In the genomic region with DNA sequence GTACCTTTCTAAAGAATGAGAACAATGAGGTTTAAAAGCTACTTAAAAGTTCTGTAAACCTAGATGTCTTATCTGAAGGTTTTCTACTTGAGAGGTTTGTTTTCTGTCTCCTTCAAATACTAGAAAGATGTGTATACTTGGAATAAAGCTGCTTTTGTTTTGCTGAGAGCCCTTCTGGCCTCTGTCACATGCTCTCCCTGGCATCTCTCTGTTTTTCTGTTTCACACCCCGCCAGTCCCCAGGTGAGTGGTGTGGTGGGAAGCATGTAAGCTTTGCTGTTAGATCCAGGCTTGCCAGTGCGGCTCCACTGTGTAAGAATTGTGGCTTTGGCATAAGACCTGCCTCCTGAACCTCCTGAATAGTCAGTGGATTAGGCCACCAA, we compare ENCODE assay signal across 11 cellular contexts. TPM values are rescaled to one million over a fixed set of nuclear protein-coding genes. Genes with fewer than 3 reads are reported as not detected.
DNase-seq lines count a peak whose midpoint lies in the region; ATAC-seq, FAIRE-seq and TF ChIP-seq lines count a peak whose summit lies in the region.
"Had no signal": no experiment of that assay in that cellular context is flagged by ENCODE, and none has a peak within 500 bp of the region (broad histone marks: within the 10 kb centered on the region; RNA-seq: fewer than 3 reads in every experiment).

No MANE protein-coding gene starts in this region.

- H3K4me1 Mint-ChIP-seq in H9 (peaks cover 32 to 34% of the 10 kb centered on the region in 2 experiments), mesothelial cell of epicardium (peaks cover 9% of the 10 kb centered on the region)
- peaks cover 5 to 24% (median 11%) of the 10 kb centered on the region in 3 donors for H3K4me1 Mint-ChIP-seq in CD8-positive, alpha-beta memory T cell

- H3K56ac ChIP-seq in H9 (ENCODE audit: insufficient read length, low read depth, low read length): no peak overlapping the region

- H3K9ac ChIP-seq in H9 (ENCODE audit: extremely low read depth, insufficient read length, low read length) (no peak overlapping the region), MM.1S (ENCODE audit: low read length) (no peak overlapping the region), colonic mucosa (ENCODE audit: low read depth in 2 of 2, low read length in 2 of 2) (no peak overlapping the region)

- no peak overlapping the region for H4K5ac ChIP-seq in H9 (ENCODE audit: insufficient read length, low read depth, low read length)

- no peak overlapping the region for H3K4me3 Mint-ChIP-seq in H9
- no peak overlapping the region for H3K4me3 Mint-ChIP-seq in mesothelial cell of epicardium
- H3K4me3 Mint-ChIP-seq in CD8-positive, alpha-beta memory T cell: no peak overlapping the region

- H4K20me1 ChIP-seq in H9 (ENCODE audit: control insufficient read depth, insufficient read depth, insufficient read length) (no peaks in the 10 kb centered on the region), MM.1S (ENCODE audit: insufficient read depth, low read length) (no peaks in the 10 kb centered on the region)

- H3K27ac Mint-ChIP-seq in H9 (peak overlapping the region; percentile 6 to 45 (median 13); a peak in 1 of 7 replicates), mesothelial cell of epicardium (peak overlapping the region; percentile 31)
- H3K27ac Mint-ChIP-seq in CD8-positive, alpha-beta memory T cell: no peak overlapping the region

- ATAC-seq in GM19025 (IDR thresholded peaks at IDR 0.05; ENCODE audit: low read depth, unreplicated experiment): peak; percentile 41

- H3F3A ChIP-seq in MM.1S (ENCODE audit: insufficient read depth, low read length): no peaks in the 10 kb centered on the region

- H3K23me2 ChIP-seq in H9 (ENCODE audit: insufficient read length, low read depth, low read length, poor library complexity, severe bottlenecking): no peaks in the 10 kb centered on the region

- no peak overlapping the region for H4K91ac ChIP-seq in H9 (ENCODE audit: insufficient read length, low read depth, low read length)

- DNase-seq in H9 (no peak), MM.1S (peak; percentile 6), mesothelial cell of epicardium (ENCODE audit: low spot score in 2 of 2, unreplicated experiment in 2 of 2) (no peak), colonic mucosa (no peak), GM19238 (ENCODE audit: insufficient read length, low spot score) (no peak), GM12892 (ENCODE audit: insufficient read length) (no peak)
- DNase-seq in CD8-positive, alpha-beta memory T cell: no peak
- DNase-seq: NCI-H524 treated with DMSO at 0.1 percent for 48 hours; stimulated activated naive CD4-positive, alpha-beta T cell had no signal

- H3K9me3 Mint-ChIP-seq in H9 (no peaks in the 10 kb centered on the region), mesothelial cell of epicardium (peaks cover 6% of the 10 kb centered on the region)
- H3K9me3 Mint-ChIP-seq in CD8-positive, alpha-beta memory T cell: no peaks in the 10 kb centered on the region

- no peak overlapping the region for H3K18ac ChIP-seq in H9 (ENCODE audit: insufficient read length, low read depth, low read length)

- H3K27me3 ChIP-seq in H9 (ENCODE audit: insufficient read depth, low read length) (no peaks in the 10 kb centered on the region), MM.1S (replicated peaks; ENCODE audit: insufficient read depth, low read length) (no peaks in the 10 kb centered on the region), colonic mucosa (no peaks in the 10 kb centered on the region)
- H3K27me3 ChIP-seq in CD8-positive, alpha-beta memory T cell (ENCODE audit: insufficient read depth, low read length, poor library complexity, severe bottlenecking): no peaks in the 10 kb centered on the region

- H3K4me2 ChIP-seq in H9 (ENCODE audit: insufficient read depth, insufficient read length, low read length) (no peak overlapping the region), MM.1S (ENCODE audit: low read depth, low read length) (peak overlapping the region; percentile 24; the same call in 1 of the 2 replicates)

- H3K27me3 Mint-ChIP-seq in H9 (ENCODE audit: low read depth) (no peaks in the 10 kb centered on the region), mesothelial cell of epicardium (ENCODE audit: low read depth) (no peaks in the 10 kb centered on the region)
- no peaks in the 10 kb centered on the region for H3K27me3 Mint-ChIP-seq in CD8-positive, alpha-beta memory T cell

- H3K79me2 ChIP-seq in H9 (ENCODE audit: insufficient read depth, low read length) (no peaks in the 10 kb centered on the region), MM.1S (ENCODE audit: low read length) (no peaks in the 10 kb centered on the region)

- no peak overlapping the region for H2BK120ac ChIP-seq in H9 (ENCODE audit: low read depth, low read length, poor library complexity, severe bottlenecking)

- no peak for TF ChIP-seq POLR2A in GM12892 (IDR thresholded peaks at IDR 0.05; ENCODE audit: low read depth, low read length)

- H3K23ac ChIP-seq in H9 (ENCODE audit: insufficient read length, low read depth, low read length): no peak overlapping the region

- H3K4me1 ChIP-seq in H9 (ENCODE audit: insufficient read depth, low read length) (no peaks in the 10 kb centered on the region; the same call in 1 of the 2 replicates), MM.1S (ENCODE audit: low read length) (peaks cover 4% of the 10 kb centered on the region; the same call in 1 of the 2 replicates), colonic mucosa (no peaks in the 10 kb centered on the region)
- peaks cover 28% of the 10 kb centered on the region for H3K4me1 ChIP-seq in CD8-positive, alpha-beta memory T cell (ENCODE audit: insufficient read depth, low read length)

- no peaks in the 10 kb centered on the region for H3K36me3 ChIP-seq in MM.1S (replicated peaks; ENCODE audit: insufficient read depth, low read length)
- H3K36me3 ChIP-seq in colonic mucosa: peaks cover 15% of the 10 kb centered on the region
- no peaks in the 10 kb centered on the region for H3K36me3 ChIP-seq in CD8-positive, alpha-beta memory T cell (ENCODE audit: insufficient read depth, low read length)

- no peak overlapping the region for H3K27ac ChIP-seq in H9 (ENCODE audit: insufficient read length, low read depth, low read length)
- peak overlapping the region; percentile 18; the same call in 1 of the 2 replicates for H3K27ac ChIP-seq in MM.1S (ENCODE audit: low read length)
- H3K27ac ChIP-seq in colonic mucosa: no peak overlapping the region
- no peak overlapping the region for H3K27ac ChIP-seq in CD8-positive, alpha-beta memory T cell (ENCODE audit: low read depth, low read length)

- CTCF ChIA-PET in CD8-positive, alpha-beta memory T cell (lab: Charles Lee): interaction anchor here (10.7 kb wide), 1 partner anchor 121 kb away, joined by 157 read pairs; no protein-coding TSS in a partner anchor

- no peak overlapping the region for H2BK15ac ChIP-seq in H9 (ENCODE audit: low read depth, low read length)

- peaks cover 20 to 47% (median 35%) of the 10 kb centered on the region in 3 experiments; a peak in 6 of 7 replicates for H3K36me3 Mint-ChIP-seq in H9 (ENCODE audit: insufficient read depth in 1 of 3, low read depth in 3 of 3)
- peaks cover 38% of the 10 kb centered on the region for H3K36me3 Mint-ChIP-seq in mesothelial cell of epicardium
- peaks cover 5 to 66% (median 12%) of the 10 kb centered on the region in 3 donors for H3K36me3 Mint-ChIP-seq in CD8-positive, alpha-beta memory T cell

- no CpG with 5 or more reads among the region's 2 CpGs for WGBS in H9 (ENCODE audit: extremely low coverage, insufficient read length, low lambda C conversion rate)

- intact Hi-C loops in colonic mucosa (cut with DNase I): no loop called here

- H3K79me1 ChIP-seq in H9 (ENCODE audit: insufficient read depth, low read depth, low read length, poor library complexity, severe bottlenecking): peaks cover 2% of the 10 kb centered on the region

- H2BK20ac ChIP-seq in H9 (ENCODE audit: low read depth, low read length, poor library complexity, severe bottlenecking): no peak overlapping the region

- H3T11ph ChIP-seq in H9 (ENCODE audit: low read length): no peak overlapping the region

- no peak overlapping the region for H3K14ac ChIP-seq in H9 (ENCODE audit: insufficient read depth, low read length)

- H4K8ac ChIP-seq in H9 (replicated peaks; ENCODE audit: insufficient read length, low read depth, low read length): no peak overlapping the region

- no peak overlapping the region for H3K4ac ChIP-seq in H9 (ENCODE audit: low read depth, low read length)

- H2AK5ac ChIP-seq in H9 (ENCODE audit: insufficient read length, low read length): no peak overlapping the region

- no peak overlapping the region for H2BK12ac ChIP-seq in H9 (ENCODE audit: insufficient read length, low read depth, low read length)

- FAIRE-seq in GM12892 (lab: Jason Lieb, UNC): no peak
- FAIRE-seq: endothelial cell of umbilical vein had no signal

- no peak for TF ChIP-seq CTCF in H9 (conservative IDR thresholded peaks at IDR 0.05)
- no peak for TF ChIP-seq CTCF in MM.1S (IDR thresholded peaks at IDR 0.05; ENCODE audit: low read length)
- no peak for TF ChIP-seq CTCF in mesothelial cell of epicardium (IDR thresholded peaks at IDR 0.05; ENCODE audit: unreplicated experiment)
- TF ChIP-seq CTCF in colonic mucosa (IDR thresholded peaks at IDR 0.05): no peak

- no peaks in the 10 kb centered on the region for H3K9me2 ChIP-seq in MM.1S (replicated peaks; ENCODE audit: insufficient read depth, low read length)

- H2AFZ ChIP-seq in H9 (ENCODE audit: low read length) (no peak overlapping the region), MM.1S (ENCODE audit: low read length) (no peak overlapping the region)

- POLR2A ChIA-PET in CD8-positive, alpha-beta memory T cell (lab: Charles Lee): no interaction called here

- H3K9me3 ChIP-seq in H9 (ENCODE audit: control insufficient read depth, low read depth, low read length) (no peaks in the 10 kb centered on the region), MM.1S (replicated peaks; ENCODE audit: insufficient read depth, low read length) (no peaks in the 10 kb centered on the region), colonic mucosa (no peaks in the 10 kb centered on the region)
- H3K9me3 ChIP-seq in CD8-positive, alpha-beta memory T cell (ENCODE audit: low read length): no peaks in the 10 kb centered on the region

- H3K4me3 ChIP-seq in MM.1S (ENCODE audit: low read length) (no peak overlapping the region), colonic mucosa (no peak overlapping the region)
- no peak overlapping the region for H3K4me3 ChIP-seq in CD8-positive, alpha-beta memory T cell (ENCODE audit: low read length)

- H2BK5ac ChIP-seq in H9 (ENCODE audit: insufficient read length, low read length): no peak overlapping the region

RNA-seq across cellular contexts. Expression of gene SNX9, which starts 56.8 kb away (rescaled TPM):
- total RNA-seq in H9 (2021): 31.3 and 32.9 TPM in 2 replicates
- 22.8 to 24.0 TPM (median 23.1 TPM) in 3 replicates for total RNA-seq in mesothelial cell of epicardium
- total RNA-seq in colonic mucosa: 10 to 100 TPM; 37.3 to 81.7 TPM
- total RNA-seq in CD8-positive, alpha-beta memory T cell: 10 to 100 TPM; 60.3 to 60.5 TPM
- polyA plus RNA-seq in CD8-positive, alpha-beta memory T cell: 11.9 TPM
- 7.8 TPM for polyA plus RNA-seq in GM12892 (2012; ENCODE audit: missing spikeins)

Comparison
In these comparisons a context has a peak if more than half of its experiments do, and no peak if none do; other contexts are left out.
1. H3K27ac Mint-ChIP-seq: peak in H9 (3 of 3) and mesothelial cell of epicardium (single experiment); none in CD8-positive, alpha-beta memory T cell (0 of 8).